18 cellular contexts compared by ENCODE assay signal in genomic region chr16:15487336-15488284, GRCh38.
"Had no signal": no experiment of that assay in that cellular context is flagged by ENCODE, and none has a peak within 500 bp of the region (broad histone marks: within the 10 kb centered on the region; RNA-seq: fewer than 3 reads in every experiment).

No MANE protein-coding gene starts in this region.

- H3K4me3 Mint-ChIP-seq: activated CD4-positive, alpha-beta memory T cell treated with anti-CD3 and anti-CD28 coated beads, Interleukin-2, amount 10 ng/mL, durations not matched to agents 7 days and 5 days; activated naive CD8-positive, alpha-beta T cell; brain; memory B cell; naive thymus-derived CD4-positive, alpha-beta T cell; neural progenitor cell; T-helper 2 cell treated with Interferon-gamma antibody and Interleukin-4, amounts not matched to agents 5 μg/mL and 100 μg/mL, for 36 hours; WTC11 had no signal

- ATAC-seq: heart right ventricle; naive thymus-derived CD4-positive, alpha-beta T cell; WTC11 had no signal

- H3K27ac Mint-ChIP-seq: activated CD4-positive, alpha-beta memory T cell treated with anti-CD3 and anti-CD28 coated beads, Interleukin-2, amount 10 ng/mL, durations not matched to agents 7 days and 5 days; activated naive CD8-positive, alpha-beta T cell; memory B cell; naive thymus-derived CD4-positive, alpha-beta T cell; neural progenitor cell; T-helper 2 cell treated with Interferon-gamma antibody and Interleukin-4, amounts not matched to agents 5 μg/mL and 100 μg/mL, for 36 hours; WTC11 had no signal

- H3K36me3 Mint-ChIP-seq: naive thymus-derived CD4-positive, alpha-beta T cell; neural progenitor cell; WTC11 had no signal

- H3K27me3 Mint-ChIP-seq: activated CD4-positive, alpha-beta memory T cell treated with anti-CD3 and anti-CD28 coated beads, Interleukin-2, amount 10 ng/mL, durations not matched to agents 7 days and 5 days; activated naive CD8-positive, alpha-beta T cell; brain; memory B cell; naive thymus-derived CD4-positive, alpha-beta T cell had no signal

- H3K4me3 ChIP-seq: heart right ventricle, neural progenitor cell, prostate gland, right atrium auricular region, tibial nerve had no signal

- H3K4me1 Mint-ChIP-seq: neural progenitor cell had no signal

- H3K9me3 Mint-ChIP-seq: activated CD4-positive, alpha-beta memory T cell treated with anti-CD3 and anti-CD28 coated beads, Interleukin-2, amount 10 ng/mL, durations not matched to agents 7 days and 5 days; brain; memory B cell; naive thymus-derived CD4-positive, alpha-beta T cell; neural progenitor cell; WTC11 had no signal

- DNase-seq: activated CD4-positive, alpha-beta memory T cell treated with anti-CD3 and anti-CD28 coated beads, Interleukin-2, amount 10 ng/mL, durations not matched to agents 7 days and 5 days; activated CD4-positive, alpha-beta T cell treated with anti-CD3 and anti-CD28 coated beads for 4 hours; amygdala; caudate nucleus; erythroblast; heart right ventricle; naive thymus-derived CD4-positive, alpha-beta T cell; stimulated activated CD4-positive, alpha-beta T cell treated with anti-CD3 and anti-CD28 coated beads, Interleukin-2, amount 100 ng/mL, for 24 hours; stimulated activated naive CD4-positive, alpha-beta T cell treated with Interleukin-2 at 50 U/mL for 16 hours had no signal
